ENCODE assay signal across 8 cellular contexts in the genomic region with DNA sequence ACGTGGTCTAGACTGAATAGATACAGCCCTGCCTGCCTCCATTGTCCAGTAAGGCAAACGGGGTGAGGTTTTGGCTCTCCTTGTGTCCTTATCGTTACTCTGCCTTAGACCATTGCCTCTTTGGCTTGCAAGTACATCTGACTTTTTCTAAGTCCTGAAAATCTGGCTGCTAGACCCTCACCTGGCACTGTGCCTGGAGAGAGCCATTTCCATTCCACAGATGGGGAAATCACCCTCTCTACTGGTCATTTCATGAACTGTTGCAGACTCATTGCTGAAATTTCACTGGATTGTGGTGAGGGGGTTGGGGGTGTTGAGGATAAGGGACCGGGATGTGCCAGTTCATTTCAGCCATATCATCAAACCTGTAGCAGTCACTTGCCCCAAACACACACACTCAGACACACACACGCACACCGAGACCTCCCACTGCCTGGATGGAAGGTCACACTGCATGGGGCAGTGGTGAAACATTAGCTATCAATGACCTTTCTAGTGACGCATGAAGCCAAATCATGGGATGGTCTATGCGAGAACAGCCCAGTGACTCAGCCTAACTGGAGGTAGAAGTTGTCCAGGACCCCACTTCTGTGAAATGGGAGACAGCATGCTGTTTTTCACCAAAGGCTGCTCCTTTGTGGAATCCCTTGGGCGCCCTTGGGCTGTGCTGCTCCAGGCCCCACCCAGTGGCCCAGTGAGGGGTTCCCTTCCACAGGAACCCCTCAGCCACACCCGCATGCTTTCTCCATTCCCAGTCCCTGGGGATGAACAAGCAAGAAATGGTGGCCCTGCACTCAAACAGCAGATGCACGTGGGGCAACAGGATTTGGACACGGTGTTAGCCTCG. TPM values are rescaled to one million over a fixed set of nuclear protein-coding genes. Genes with fewer than 3 reads are reported as not detected.
DNase-seq lines count a peak whose midpoint lies in the region; ATAC-seq and TF ChIP-seq lines count a peak whose summit lies in the region.

No MANE protein-coding gene starts in this region.

- H3K18ac ChIP-seq in mesenchymal stem cell (ENCODE audit: low read depth in 1 of 2, low read length in 2 of 2): no peak overlapping the region

- no peak overlapping the region for H2AK5ac ChIP-seq in mesenchymal stem cell (ENCODE audit: low read length, severe bottlenecking)

- H3K27ac ChIP-seq in mesenchymal stem cell (ENCODE audit: low read length, poor library complexity, severe bottlenecking): no peak overlapping the region

- H2BK15ac ChIP-seq in mesenchymal stem cell (ENCODE audit: low read depth, poor library complexity, severe bottlenecking): no peak overlapping the region

- H2BK120ac ChIP-seq in mesenchymal stem cell (ENCODE audit: low read depth, low read length): no peak overlapping the region

- peak overlapping the region; percentile 30 for H3K9ac ChIP-seq in mesenchymal stem cell (ENCODE audit: low read length)

- H3K9me3 ChIP-seq in mesenchymal stem cell (ENCODE audit: control insufficient read depth, low read length): no peaks in the 10 kb centered on the region

- no peaks in the 10 kb centered on the region for H3K79me1 ChIP-seq in mesenchymal stem cell (replicated peaks; ENCODE audit: low read length, poor library complexity, severe bottlenecking)

- H3K36me3 ChIP-seq in mesenchymal stem cell (ENCODE audit: control insufficient read depth in 1 of 2, insufficient read depth in 2 of 2, low read depth in 1 of 2, low read length in 2 of 2): no peaks in the 10 kb centered on the region

- 75% methylated on average over 12 of the region's 13 CpGs for WGBS in mesenchymal stem cell

- no peak overlapping the region for H2BK5ac ChIP-seq in mesenchymal stem cell (ENCODE audit: low read depth, low read length, poor library complexity, severe bottlenecking)

- no peak overlapping the region for H2BK12ac ChIP-seq in mesenchymal stem cell (ENCODE audit: low read length in 2 of 2)

- H3K4me1 ChIP-seq in mesenchymal stem cell (ENCODE audit: control insufficient read depth, insufficient read depth, low read depth, low read length): peaks cover 6% of the 10 kb centered on the region

- no peak overlapping the region for H3K4ac ChIP-seq in mesenchymal stem cell (ENCODE audit: low read depth in 1 of 2, low read length in 2 of 2)

- H2AFZ ChIP-seq in mesenchymal stem cell (ENCODE audit: low read depth, low read length): no peak overlapping the region

- in situ Hi-C loops in KBM-7 (cut with MboI; ENCODE audit: low pct_unique_long_range_greater_than_20kb, low sequenced_read_pairs): no loop called here

- H4K91ac ChIP-seq in mesenchymal stem cell (ENCODE audit: low read length): no peak overlapping the region

- no peak overlapping the region for H3K23ac ChIP-seq in mesenchymal stem cell (ENCODE audit: low read length in 2 of 2)

- ATAC-seq in GM18505 (IDR thresholded peaks at IDR 0.05; ENCODE audit: unreplicated experiment): no peak

- H3K27me3 ChIP-seq in mesenchymal stem cell (ENCODE audit: control insufficient read depth in 1 of 2, insufficient read depth in 1 of 2, low read length in 2 of 2): peaks cover 0 to 16% of the 10 kb centered on the region in 2 experiments

- TF ChIP-seq POLR2A in GM18505 (IDR thresholded peaks at IDR 0.05; ENCODE audit: borderline replicate concordance, extremely low read depth, insufficient read depth, insufficient read length): no peak

- no peak overlapping the region for H3K4me2 ChIP-seq in mesenchymal stem cell (ENCODE audit: low read length, poor library complexity, severe bottlenecking)

- DNase-seq in D341Med (ENCODE audit: low spot score): peak; percentile 70
- peak; percentile 35 for DNase-seq in KBM-7
- DNase-seq in brain pericyte (ENCODE audit: low read depth, low spot score): peak; percentile 38
- peak; percentile 36 for DNase-seq in mesenchymal stem cell
- DNase-seq in 8988T: no peak
- no peak for DNase-seq in NCI-H187 treated with DMSO at 0.1 percent for 48 hours (lab: John Stamatoyannopoulos, UW)
- DNase-seq in GM19238 (ENCODE audit: insufficient read length, low spot score): no peak

- no peak overlapping the region for H4K8ac ChIP-seq in mesenchymal stem cell (ENCODE audit: low read length)

- H3K14ac ChIP-seq in mesenchymal stem cell (ENCODE audit: low read length in 2 of 2): no peak overlapping the region

- no peak overlapping the region for H3K4me3 ChIP-seq in mesenchymal stem cell (ENCODE audit: insufficient read depth in 1 of 2, low read depth in 1 of 2, low read length in 2 of 2)

RNA-seq across cellular contexts. Expression of gene VASH2, which starts 34.9 kb away (rescaled TPM):
- polyA plus RNA-seq in mesenchymal stem cell (2013, experiment 1 of 2): 0.77 TPM
- 0.64 TPM for polyA plus RNA-seq in mesenchymal stem cell (2013, experiment 2 of 2)

RNA-seq across cellular contexts. Expression of gene FLVCR1, which starts 57.4 kb away (rescaled TPM):
- polyA plus RNA-seq in mesenchymal stem cell (2013, experiment 1 of 2): 4.1 TPM
- 4.3 TPM for polyA plus RNA-seq in mesenchymal stem cell (2013, experiment 2 of 2)

Comparison
In these comparisons a context has a peak if more than half of its experiments do, and no peak if none do; other contexts are left out.
1. DNase-seq: peak in D341Med (single experiment), KBM-7 (single experiment), brain pericyte (single experiment) and mesenchymal stem cell (single experiment); none in 8988T (single experiment), NCI-H187 treated with DMSO at 0.1 percent for 48 hours (single experiment) and GM19238 (single experiment).